8 cellular contexts compared by ENCODE assay signal in the genomic region with DNA sequence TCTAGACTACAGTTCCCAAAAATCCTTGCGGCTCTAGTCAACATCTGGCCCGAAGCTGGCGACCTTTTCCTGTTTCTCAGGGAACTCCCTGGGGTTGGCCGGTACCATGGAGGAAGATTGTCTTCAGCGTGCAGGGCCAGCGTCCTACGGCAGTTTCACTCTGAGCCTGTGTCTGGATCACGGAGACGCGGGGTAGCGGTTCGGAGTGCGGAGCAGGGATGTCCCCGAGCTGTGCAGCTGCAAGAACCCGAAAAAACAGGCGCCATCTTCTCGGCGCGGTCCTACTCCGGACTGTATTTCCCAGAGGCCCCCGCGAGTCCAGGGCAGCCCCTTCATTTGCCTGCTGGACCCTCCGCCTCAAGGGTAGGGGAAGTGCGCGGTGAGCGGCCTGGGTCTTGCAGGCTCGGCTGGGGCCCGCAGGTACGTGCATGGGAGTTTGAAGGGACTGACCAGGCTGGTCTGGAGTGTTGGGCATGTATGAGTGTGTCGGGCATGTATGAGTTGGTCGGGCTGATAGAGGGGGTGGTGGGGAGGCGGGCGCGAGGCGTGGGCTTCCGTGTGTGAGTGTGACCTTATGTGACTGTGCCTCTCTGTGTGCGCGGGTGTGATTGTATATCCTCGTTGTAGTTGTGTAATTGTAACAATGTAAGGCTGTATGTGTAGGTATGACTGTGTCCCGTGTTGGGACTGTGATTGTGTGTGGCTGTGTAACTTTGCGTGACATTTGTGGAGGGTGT. TPM values are rescaled to one million over a fixed set of nuclear protein-coding genes. Genes with fewer than 3 reads are reported as not detected.
A peak's percentile ranks its signal among the peaks of the same experiment; 100 is the strongest.
DNase-seq lines count a peak whose midpoint lies in the region; ATAC-seq and TF ChIP-seq lines count a peak whose summit lies in the region.

A gene (plus strand): TSS at position 360 of the 737 bp plus-strand sequence. CDS start 12,240 bp downstream, outside the sequence.

- peak within 1 kb of the TSS; percentile 75 to 80 for H3K27ac ChIP-seq in ascending aorta
- peak within 1 kb of the TSS; percentile 90 for H3K27ac ChIP-seq in hepatocyte

- H3K36me3 ChIP-seq in ascending aorta (peaks cover 9 to 26% of the 10 kb centered on the region in 2 donors), hepatocyte (replicated peaks; ENCODE audit: insufficient read depth, low read depth) (peaks cover 4% of the 10 kb centered on the region)

- H3K27me3 ChIP-seq in ascending aorta, result no peaks in the 10 kb centered on the region
- no peaks in the 10 kb centered on the region for H3K27me3 ChIP-seq in hepatocyte

- DNase-seq in NCI-H1694 (lab: John Stamatoyannopoulos, UW) (peak; percentile 87), T-helper 2 cell (peak; percentile 43 to 94 (median 75)), ascending aorta (ENCODE audit: low spot score in 2 of 2) (peak; percentile 47 to 91), hepatocyte (ENCODE audit: low spot score) (peak; percentile 92), renal cortical epithelial cell (ENCODE audit: low read depth) (peak; percentile 82), ACHN (no peak)

- TF ChIP-seq CTCF in ascending aorta (IDR thresholded peaks at IDR 0.05), result no peak
- no peak for TF ChIP-seq CTCF in hepatocyte (IDR thresholded peaks at IDR 0.05; ENCODE audit: poor library complexity)

- H2AFZ ChIP-seq in hepatocyte, result peak within 1 kb of the TSS; percentile 86

- peak; percentile 63 for ATAC-seq in GM18499 (IDR thresholded peaks at IDR 0.05; ENCODE audit: insufficient read depth, unreplicated experiment)
- peak; percentile 90 for ATAC-seq in HG02885 (IDR thresholded peaks at IDR 0.05; ENCODE audit: poor library complexity, unreplicated experiment)

- peaks cover 35% of the 10 kb centered on the region for H3K79me2 ChIP-seq in hepatocyte

- H3K9me3 ChIP-seq in ascending aorta (peaks cover 0 to 20% of the 10 kb centered on the region in 2 donors), hepatocyte (ENCODE audit: low read depth) (no peaks in the 10 kb centered on the region)

- in situ Hi-C loops in ACHN (cut with HindIII; ENCODE audit: low pct_ligation_motif_present, low pct_unique_long_range_greater_than_20kb, low sequenced_read_pairs), result no loop called here

- intact Hi-C loops in ascending aorta (cut with DNase I), result loop anchor here (5.0 to 10.0 kb wide), 5 partner anchors 97 to 446 kb away; a partner anchor contains a TSS

- peak within 1 kb of the TSS; percentile 88 for H3K4me2 ChIP-seq in hepatocyte

- no peaks in the 10 kb centered on the region for H3K9me2 ChIP-seq in hepatocyte (replicated peaks; ENCODE audit: insufficient read depth)

- 1% methylated on average over 41 of the region's 41 CpGs for WGBS in hepatocyte (ENCODE audit: low lambda C conversion rate, missing lambda C conversion rate)

- peak within 1 kb of the TSS; percentile 60 to 73 for H3K4me3 ChIP-seq in ascending aorta
- peak within 1 kb of the TSS; percentile 87 for H3K4me3 ChIP-seq in hepatocyte

- H3K4me1 ChIP-seq in ascending aorta, result peaks cover 0 to 4% of the 10 kb centered on the region in 2 donors
- peaks cover 9% of the 10 kb centered on the region for H3K4me1 ChIP-seq in hepatocyte (ENCODE audit: insufficient read depth)

- no peaks in the 10 kb centered on the region for H4K20me1 ChIP-seq in hepatocyte (ENCODE audit: insufficient read depth, poor library complexity, severe bottlenecking)

RNA-seq across cellular contexts. Expression of the gene that starts here (rescaled TPM):
- 6.9 TPM for total RNA-seq in ascending aorta
- 4.3 and 4.9 TPM in 2 replicates for total RNA-seq in hepatocyte
- polyA plus RNA-seq in hepatocyte, result 3.7 and 4.8 TPM in 2 replicates
- 6.6 and 6.8 TPM in 2 replicates for total RNA-seq in renal cortical epithelial cell
